In the genomic region with DNA sequence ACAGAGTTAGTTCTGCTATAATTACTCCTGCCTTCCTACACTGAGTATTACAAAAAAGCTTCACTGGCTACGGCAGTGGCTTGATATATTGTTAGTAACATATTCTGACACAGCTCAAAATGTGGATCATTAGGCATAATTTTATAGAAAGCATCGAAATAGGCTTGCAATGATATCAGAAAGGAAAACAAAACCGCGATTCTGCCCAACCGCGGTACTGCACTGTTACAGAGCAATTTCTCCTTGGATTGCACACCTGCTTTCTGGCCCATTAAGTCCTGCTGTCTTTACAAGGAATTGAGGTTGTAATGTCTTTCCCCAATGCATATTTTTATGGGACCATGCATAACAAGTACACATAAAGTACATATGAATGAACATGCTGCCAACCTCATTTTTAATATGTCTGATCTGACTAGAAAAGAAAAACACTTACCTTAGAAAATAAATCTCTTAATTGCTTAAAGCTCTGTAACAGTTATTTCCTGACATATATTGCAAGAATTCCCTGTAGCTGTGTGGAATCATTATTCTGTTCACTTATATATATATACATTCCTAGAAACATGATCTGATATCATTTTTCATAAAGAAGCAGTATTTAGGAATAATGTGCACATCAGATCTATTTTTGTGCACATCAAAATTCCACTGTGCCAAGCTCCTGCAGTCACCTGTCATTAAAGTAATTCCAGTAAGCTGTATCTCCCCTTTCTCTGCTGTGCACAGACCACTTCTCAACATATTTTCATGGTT, we compare ENCODE assay signal across 14 cellular contexts.
A peak's percentile ranks its signal among the peaks of the same experiment; 100 is the strongest.
DNase-seq lines count a peak whose midpoint lies in the region; ATAC-seq and TF ChIP-seq lines count a peak whose summit lies in the region.
"Had no signal": no experiment of that assay in that cellular context is flagged by ENCODE, and none has a peak within 500 bp of the region (broad histone marks: within the 10 kb centered on the region; RNA-seq: fewer than 3 reads in every experiment).

No MANE protein-coding gene starts in this region.

- DNase-seq in D341Med (ENCODE audit: low spot score), result peak; percentile 10
- DNase-seq in NCI-H2227 (lab: John Stamatoyannopoulos, UW; ENCODE audit: unreplicated experiment), result peak; percentile 3
- DNase-seq in SHP77 (lab: John Stamatoyannopoulos, UW), result peak; percentile 16 to 29
- no peak for DNase-seq in 8988T
- DNase-seq: ACHN; CD4-positive, CD25-positive, alpha-beta regulatory T cell; GOT3; Kasumi-1; OCI-M1; T-helper 1 cell had no signal

- H2AFZ ChIP-seq in Loucy (ENCODE audit: low read length), result peak overlapping the region; percentile 67; the same call in 1 of the 2 replicates

- H3K36me3 ChIP-seq in Loucy (ENCODE audit: insufficient read depth, low read length), result no peaks in the 10 kb centered on the region

- no peaks in the 10 kb centered on the region for H3K9me2 ChIP-seq in Loucy (replicated peaks; ENCODE audit: low read depth, low read length)

- no peak overlapping the region for H3K4me3 ChIP-seq in Loucy (ENCODE audit: low read length, poor library complexity, severe bottlenecking)
- H3K4me3 ChIP-seq: SK-N-MC had no signal

- H4K20me1 ChIP-seq in Loucy (ENCODE audit: insufficient read depth, low read length, poor library complexity, severe bottlenecking), result no peaks in the 10 kb centered on the region

- no peaks in the 10 kb centered on the region for H3K27me3 ChIP-seq in Loucy (ENCODE audit: insufficient read depth, low read length, poor library complexity, severe bottlenecking)

- TF ChIP-seq CTCF in Loucy (conservative IDR thresholded peaks at IDR 0.05; ENCODE audit: low read length), result no peak

- H3K9ac ChIP-seq in Loucy (ENCODE audit: low read depth, low read length, poor library complexity, severe bottlenecking), result no peak overlapping the region

- no peaks in the 10 kb centered on the region for H3F3A ChIP-seq in Loucy (ENCODE audit: low read depth)

- no peak for ATAC-seq in HG02973 (IDR thresholded peaks at IDR 0.05; ENCODE audit: unreplicated experiment)
- ATAC-seq in HG03039 (IDR thresholded peaks at IDR 0.05; ENCODE audit: unreplicated experiment), result no peak

- no peaks in the 10 kb centered on the region for H3K79me2 ChIP-seq in Loucy (ENCODE audit: insufficient read depth, low read length)

- H3K4me1 ChIP-seq in Loucy (ENCODE audit: insufficient read depth, low read length, poor library complexity, severe bottlenecking), result no peaks in the 10 kb centered on the region

- H3K4me2 ChIP-seq in Loucy (ENCODE audit: low read depth, low read length, poor library complexity, severe bottlenecking), result no peak overlapping the region

- no peaks in the 10 kb centered on the region for H3K9me3 ChIP-seq in Loucy (ENCODE audit: insufficient read depth, low read depth, low read length)
